23 cellular contexts compared by ENCODE assay signal in the genomic region with DNA sequence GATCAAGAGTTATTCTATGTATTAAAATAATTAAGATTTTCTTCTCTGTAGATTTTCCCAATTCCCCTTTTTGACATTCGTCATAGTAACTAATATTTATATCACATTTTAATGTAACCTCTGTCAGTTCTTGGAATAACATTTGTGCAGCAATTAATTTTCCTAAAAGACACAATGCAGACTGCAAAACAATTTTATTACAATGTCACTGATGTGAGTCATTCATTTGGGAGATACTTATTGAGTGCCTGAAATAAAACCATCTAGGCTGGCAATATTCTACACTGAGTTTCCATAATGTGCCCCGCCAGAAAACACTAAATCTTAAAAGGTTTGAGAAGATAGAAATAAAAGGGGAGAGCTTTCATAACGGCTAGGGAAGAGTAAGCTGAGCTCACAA.
"Had no signal": no experiment of that assay in that cellular context is flagged by ENCODE, and none has a peak within 500 bp of the region (broad histone marks: within the 10 kb centered on the region; RNA-seq: fewer than 3 reads in every experiment).

No MANE protein-coding gene starts in this region.

- H3K27me3 ChIP-seq: esophagus squamous epithelium, gastrocnemius medialis, heart right ventricle, left lung had no signal

- H3K9me3 ChIP-seq: esophagus squamous epithelium, gastrocnemius medialis, heart right ventricle, left lung, lower lobe of right lung, mucosa of descending colon had no signal

- DNase-seq: cortex of kidney; effector CD8-positive, alpha-beta T cell; effector memory CD8-positive, alpha-beta T cell; endodermal cell; erythroblast; esophagus squamous epithelium; foreskin fibroblast; foreskin melanocyte; gastrocnemius medialis; glutamatergic neuron; head of caudate nucleus; heart right ventricle; hippocampal formation; left cardiac atrium; left lung; left ventricle myocardium superior; lower lobe of right lung; mesenchymal stem cell; mucosa of descending colon; naive B cell; naive thymus-derived CD8-positive, alpha-beta T cell had no signal

- H3K4me1 ChIP-seq: esophagus squamous epithelium, gastrocnemius medialis, heart right ventricle had no signal

- H3K27ac ChIP-seq: epithelial cell of prostate, esophagus squamous epithelium, gastrocnemius medialis, heart right ventricle, left lung, lower lobe of right lung had no signal

- ATAC-seq: effector memory CD8-positive, alpha-beta T cell; esophagus mucosa; gastrocnemius medialis; heart right ventricle; left cardiac atrium; left lung; left ventricle myocardium superior; lower lobe of right lung; mucosa of descending colon; naive thymus-derived CD8-positive, alpha-beta T cell had no signal

- H3K36me3 ChIP-seq: esophagus squamous epithelium, gastrocnemius medialis, heart right ventricle, left lung, lower lobe of right lung had no signal

- H3K4me3 ChIP-seq: esophagus squamous epithelium, gastrocnemius medialis, heart right ventricle, left lung, lower lobe of right lung, mucosa of descending colon had no signal
